In the genomic region with DNA sequence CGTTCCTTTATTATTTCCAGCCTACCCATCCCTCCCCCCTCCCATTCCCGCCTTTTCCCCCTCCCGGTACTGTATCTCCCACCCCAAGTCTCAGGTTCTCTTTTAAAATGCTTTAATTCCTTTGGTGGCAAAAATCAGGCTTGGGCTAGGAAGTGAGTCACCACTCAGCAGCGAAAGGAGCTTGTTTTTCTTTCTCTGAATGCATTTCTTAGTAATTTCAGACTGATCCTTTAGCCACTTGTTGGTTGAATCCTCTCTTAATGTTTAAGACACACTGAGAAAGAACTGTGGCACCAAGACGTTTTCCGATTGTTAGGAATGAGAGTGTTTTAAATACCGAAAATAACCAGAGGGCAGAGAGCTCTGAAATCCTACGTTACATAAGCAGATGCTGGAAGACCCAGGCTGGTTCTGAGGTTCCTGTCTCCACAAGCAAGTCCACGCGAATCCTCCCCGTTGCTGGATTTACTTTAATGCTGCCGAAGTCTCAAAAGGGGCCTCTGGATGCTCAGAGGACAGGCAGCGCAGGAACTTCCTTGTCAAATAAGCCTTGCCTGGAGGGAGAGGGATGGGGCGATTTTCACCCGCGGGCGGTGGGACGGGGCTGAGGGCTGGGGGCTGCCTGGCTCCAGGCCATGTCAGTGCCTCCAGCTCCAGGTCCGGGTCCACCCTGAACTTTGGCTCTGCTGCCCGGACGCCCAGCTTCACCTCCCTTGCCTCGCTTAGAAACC, we compare ENCODE assay signal across 8 cellular contexts. TPM values are rescaled to one million over a fixed set of nuclear protein-coding genes. Genes with fewer than 3 reads are reported as not detected.
A peak's percentile ranks its signal among the peaks of the same experiment; 100 is the strongest.
DNase-seq lines count a peak whose midpoint lies in the region; ATAC-seq and TF ChIP-seq lines count a peak whose summit lies in the region.

No MANE protein-coding gene starts in this region.

- POLR2A ChIA-PET in MCF 10A (lab: Yijun Ruan, JAX) = interaction anchor here (0.7 to 6.3 kb wide), 23 partner anchors 11 to 529 kb away, joined by 3 to 47 read pairs (median 4); no protein-coding TSS in a partner anchor

- CTCF ChIA-PET in MCF 10A (lab: Yijun Ruan, JAX) = interaction anchor here (0.6 to 17.3 kb wide), 24 partner anchors 8 to 1004 kb away, joined by 3 to 209 read pairs (median 4); no protein-coding TSS in a partner anchor

- peak overlapping the region; percentile 74 for H3K4me3 ChIP-seq in thoracic aorta

- DNase-seq in activated T-cell treated with anti-CD3 and anti-CD28 coated beads, Interleukin-2, amount 50 U/mL, for 24 hours = no peak
- no peak for DNase-seq in activated T-cell treated with anti-CD3 and anti-CD28 coated beads, Interleukin-2, amount 50 U/mL, for 1 hour
- DNase-seq in MCF 10A (ENCODE audit: unreplicated experiment) = peak; percentile 80
- DNase-seq in left kidney (ENCODE audit: low read depth, low spot score) = peak; percentile 57
- DNase-seq in thoracic aorta (ENCODE audit: low spot score) = no peak
- DNase-seq in NCI-H2081 (lab: John Stamatoyannopoulos, UW) = no peak

- no peaks in the 10 kb centered on the region for H3K27me3 ChIP-seq in thoracic aorta (replicated peaks; ENCODE audit: insufficient read depth)

- intact Hi-C loops in MCF 10A (cut with micrococcal nuclease) = loop anchor here (1.0 to 5.0 kb wide), 6 partner anchors 49 to 615 kb away; no protein-coding TSS in a partner anchor

- no peak for TF ChIP-seq CTCF in MCF 10A (IDR thresholded peaks at IDR 0.05; ENCODE audit: unreplicated experiment)
- TF ChIP-seq CTCF in thoracic aorta (IDR thresholded peaks at IDR 0.05) = no peak

- peaks cover 76% of the 10 kb centered on the region for H3K27me3 Mint-ChIP-seq in activated T-cell treated with anti-CD3 and anti-CD28 coated beads, Interleukin-2, amount 50 U/mL, for 24 hours
- H3K27me3 Mint-ChIP-seq in MCF 10A (ENCODE audit: insufficient read depth, unreplicated experiment) = no peaks in the 10 kb centered on the region

- peaks cover 8 to 27% of the 10 kb centered on the region in 2 donors for H3K4me1 ChIP-seq in thoracic aorta (ENCODE audit: control insufficient read depth in 1 of 2, low read depth in 2 of 2)

- H3K36me3 Mint-ChIP-seq in activated T-cell treated with anti-CD3 and anti-CD28 coated beads, Interleukin-2, amount 50 U/mL, for 24 hours (ENCODE audit: low read depth) = no peaks in the 10 kb centered on the region
- H3K36me3 Mint-ChIP-seq in MCF 10A (ENCODE audit: insufficient read depth, unreplicated experiment) = no peaks in the 10 kb centered on the region

- H3K4me3 Mint-ChIP-seq in activated T-cell treated with anti-CD3 and anti-CD28 coated beads, Interleukin-2, amount 50 U/mL, for 24 hours = peak overlapping the region; percentile 35
- peak overlapping the region; percentile 85 for H3K4me3 Mint-ChIP-seq in MCF 10A (ENCODE audit: unreplicated experiment)

- TSS peak; percentile 77 for BruUV-seq in MCF 10A (replicated peaks; lab: Mats Ljungman, UMichigan)

- peak overlapping the region; percentile 92 to 97 for H3K27ac ChIP-seq in thoracic aorta

- H3K9me3 Mint-ChIP-seq in activated T-cell treated with anti-CD3 and anti-CD28 coated beads, Interleukin-2, amount 50 U/mL, for 24 hours = no peaks in the 10 kb centered on the region
- H3K9me3 Mint-ChIP-seq in MCF 10A (ENCODE audit: unreplicated experiment) = no peaks in the 10 kb centered on the region

- no peaks in the 10 kb centered on the region for H3K9me3 ChIP-seq in thoracic aorta

- H3K36me3 ChIP-seq in thoracic aorta = no peaks in the 10 kb centered on the region

- no peak overlapping the region for H3K27ac Mint-ChIP-seq in activated T-cell treated with anti-CD3 and anti-CD28 coated beads, Interleukin-2, amount 50 U/mL, for 24 hours
- H3K27ac Mint-ChIP-seq in MCF 10A (ENCODE audit: low read depth, unreplicated experiment) = peak overlapping the region; percentile 86

- peaks cover 19% of the 10 kb centered on the region for H3K4me1 Mint-ChIP-seq in activated T-cell treated with anti-CD3 and anti-CD28 coated beads, Interleukin-2, amount 50 U/mL, for 24 hours (ENCODE audit: low read depth)
- H3K4me1 Mint-ChIP-seq in MCF 10A (ENCODE audit: insufficient read depth, unreplicated experiment) = peaks cover 58% of the 10 kb centered on the region

- ATAC-seq in thoracic aorta (ENCODE audit: insufficient number of reproducible peaks, low FRiP score, low read depth) (peak; percentile 52), HG03457 (IDR thresholded peaks at IDR 0.05; ENCODE audit: unreplicated experiment) (no peak), HG03159 (IDR thresholded peaks at IDR 0.05; ENCODE audit: unreplicated experiment) (no peak)

RNA-seq across cellular contexts. Expression of a gene that starts 0.8 kb away (rescaled TPM):
- total RNA-seq in MCF 10A (2022) = 29.1 and 112 TPM in 2 replicates
- 100 to 1,000 TPM; 253 to 916 TPM for total RNA-seq in thoracic aorta

Comparison
In these comparisons a context has a peak if more than half of its experiments do, and no peak if none do; other contexts are left out.
1. DNase-seq: peak in MCF 10A (single experiment) and left kidney (single experiment); none in activated T-cell treated with anti-CD3 and anti-CD28 coated beads, Interleukin-2, amount 50 U/mL, for 24 hours (single experiment), activated T-cell treated with anti-CD3 and anti-CD28 coated beads, Interleukin-2, amount 50 U/mL, for 1 hour (single experiment), thoracic aorta (single experiment) and NCI-H2081 (0 of 2).